ENCODE assay signal across 18 cellular contexts in genomic region chr2:227057060-227057459, GRCh38.
DNase-seq lines count a peak whose midpoint lies in the region; TF ChIP-seq lines count a peak whose summit lies in the region.
"Had no signal": no experiment of that assay in that cellular context is flagged by ENCODE, and none has a peak within 500 bp of the region (broad histone marks: within the 10 kb centered on the region; RNA-seq: fewer than 3 reads in every experiment).

No MANE protein-coding gene starts in this region.

- H3K9me3 ChIP-seq in H9 (ENCODE audit: control insufficient read depth, low read depth, low read length) = no peaks in the 10 kb centered on the region
- H3K9me3 ChIP-seq: BLaER1 treated with 17β-estradiol and CSF1 and Interleukin-3, amounts not matched to agents 10 nM and 100 nM had no signal

- no peak overlapping the region for H3K23ac ChIP-seq in H9 (ENCODE audit: insufficient read length, low read depth, low read length)

- no peak overlapping the region for H3K56ac ChIP-seq in H9 (ENCODE audit: insufficient read length, low read depth, low read length)

- no peak overlapping the region for H4K8ac ChIP-seq in H9 (replicated peaks; ENCODE audit: insufficient read length, low read depth, low read length)

- WGBS in H9 (ENCODE audit: extremely low coverage, insufficient read length, low lambda C conversion rate) = no CpG with 5 or more reads among the region's 1 CpG

- no peaks in the 10 kb centered on the region for H3K27me3 Mint-ChIP-seq in H9 (ENCODE audit: low read depth)
- H3K27me3 Mint-ChIP-seq: B cell had no signal

- no peak overlapping the region for H2BK5ac ChIP-seq in H9 (ENCODE audit: insufficient read length, low read length)

- H3K9me3 Mint-ChIP-seq in H9 = no peaks in the 10 kb centered on the region
- H3K9me3 Mint-ChIP-seq: CD8-positive, alpha-beta T cell had no signal

- in situ Hi-C loops in GM13977 (cut with MboI; ENCODE audit: low pct_unique_long_range_greater_than_20kb, low sequenced_read_pairs, unreplicated experiment) = no loop called here

- no peak overlapping the region for H2BK12ac ChIP-seq in H9 (ENCODE audit: insufficient read length, low read depth, low read length)

- H4K91ac ChIP-seq in H9 (ENCODE audit: insufficient read length, low read depth, low read length) = no peak overlapping the region

- H2BK15ac ChIP-seq in H9 (ENCODE audit: low read depth, low read length) = no peak overlapping the region

- H3K4me1 ChIP-seq in H9 (ENCODE audit: insufficient read depth, low read length) = no peaks in the 10 kb centered on the region; the same call in 1 of the 2 replicates
- H3K4me1 ChIP-seq: BLaER1 treated with 17β-estradiol and CSF1 and Interleukin-3, amounts not matched to agents 10 nM and 100 nM had no signal

- no peaks in the 10 kb centered on the region for H3K79me1 ChIP-seq in H9 (ENCODE audit: insufficient read depth, low read depth, low read length, poor library complexity, severe bottlenecking)

- no peak overlapping the region for H4K5ac ChIP-seq in H9 (ENCODE audit: insufficient read length, low read depth, low read length)

- H3K4ac ChIP-seq in H9 (ENCODE audit: low read depth, low read length) = no peak overlapping the region

- H3K27ac ChIP-seq in H9 (ENCODE audit: insufficient read length, low read depth, low read length) = no peak overlapping the region
- H3K27ac ChIP-seq: BLaER1 treated with 17β-estradiol and CSF1 and Interleukin-3, amounts not matched to agents 10 nM and 100 nM had no signal

- no peaks in the 10 kb centered on the region for H3K23me2 ChIP-seq in H9 (ENCODE audit: insufficient read length, low read depth, low read length, poor library complexity, severe bottlenecking)

- H3K14ac ChIP-seq in H9 (ENCODE audit: insufficient read depth, low read length) = no peak overlapping the region

- H3K9ac ChIP-seq in H9 (ENCODE audit: extremely low read depth, insufficient read length, low read length) = no peak overlapping the region
- H3K9ac ChIP-seq: BLaER1 treated with 17β-estradiol and CSF1 and Interleukin-3, amounts not matched to agents 10 nM and 100 nM had no signal

- H3K4me3 ChIP-seq in fibroblast of mammary gland (ENCODE audit: control insufficient read depth, low read depth, low read length) = no peak overlapping the region
- H3K4me3 ChIP-seq: BLaER1 treated with 17β-estradiol and CSF1 and Interleukin-3, amounts not matched to agents 10 nM and 100 nM; GM12878 had no signal

- no peaks in the 10 kb centered on the region for H4K20me1 ChIP-seq in H9 (ENCODE audit: control insufficient read depth, insufficient read depth, insufficient read length)
- H4K20me1 ChIP-seq: BLaER1 treated with 17β-estradiol and CSF1 and Interleukin-3, amounts not matched to agents 10 nM and 100 nM had no signal

- H3K27ac Mint-ChIP-seq in H9 = peak overlapping the region in 2 of 3 experiments; percentile 22 to 39; a peak in 1 of 7 replicates
- H3K27ac Mint-ChIP-seq: B cell; CD8-positive, alpha-beta T cell had no signal

- no peak for TF ChIP-seq CTCF in H9 (conservative IDR thresholded peaks at IDR 0.05)
- TF ChIP-seq CTCF in fibroblast of mammary gland (conservative IDR thresholded peaks at IDR 0.05; ENCODE audit: control insufficient read depth, insufficient read depth, low read depth, low read length) = no peak
- TF ChIP-seq CTCF in GM13977 (IDR thresholded peaks at IDR 0.05; ENCODE audit: extremely low read depth, insufficient read depth, missing control alignments) = no peak

- no peaks in the 10 kb centered on the region for H3K79me2 ChIP-seq in H9 (ENCODE audit: insufficient read depth, low read length)

- H2BK120ac ChIP-seq in H9 (ENCODE audit: low read depth, low read length, poor library complexity, severe bottlenecking) = no peak overlapping the region

- H2AK5ac ChIP-seq in H9 (ENCODE audit: insufficient read length, low read length) = no peak overlapping the region

- H3K36me3 Mint-ChIP-seq in H9 (ENCODE audit: insufficient read depth in 1 of 3, low read depth in 3 of 3) = peaks cover 3 to 11% (median 4%) of the 10 kb centered on the region in 3 experiments; a peak in 4 of 7 replicates
- H3K36me3 Mint-ChIP-seq: CD8-positive, alpha-beta T cell had no signal

- no peak overlapping the region; a peak in 1 of 5 replicates for H3K4me3 Mint-ChIP-seq in H9
- H3K4me3 Mint-ChIP-seq: B cell; CD8-positive, alpha-beta T cell had no signal

- no peak overlapping the region for H3K18ac ChIP-seq in H9 (ENCODE audit: insufficient read length, low read depth, low read length)

- no peak overlapping the region for H3K4me2 ChIP-seq in H9 (ENCODE audit: insufficient read depth, insufficient read length, low read length)
- H3K4me2 ChIP-seq: BLaER1 treated with 17β-estradiol and CSF1 and Interleukin-3, amounts not matched to agents 10 nM and 100 nM had no signal

- no peaks in the 10 kb centered on the region for H3K27me3 ChIP-seq in H9 (ENCODE audit: insufficient read depth, low read length)
- H3K27me3 ChIP-seq: BLaER1 treated with 17β-estradiol and CSF1 and Interleukin-3, amounts not matched to agents 10 nM and 100 nM had no signal

- peaks cover 0 to 7% of the 10 kb centered on the region in 2 experiments; a peak in 2 of 4 replicates for H3K4me1 Mint-ChIP-seq in H9
- H3K4me1 Mint-ChIP-seq: B cell had no signal

- no peak overlapping the region for H2AFZ ChIP-seq in H9 (ENCODE audit: low read length)

- no peak overlapping the region for H2BK20ac ChIP-seq in H9 (ENCODE audit: low read depth, low read length, poor library complexity, severe bottlenecking)

- DNase-seq in SIG-M5 treated with dmso at 0.1 percent for 504 hours (lab: John Stamatoyannopoulos, UW; ENCODE audit: unreplicated experiment) = peak; percentile 19
- DNase-seq in SIG-M5 (lab: John Stamatoyannopoulos, UW) = no peak
- no peak for DNase-seq in H9
- peak; percentile 2 for DNase-seq in RKO (ENCODE audit: low spot score)
- DNase-seq in fibroblast of mammary gland (ENCODE audit: low read depth) = peak; percentile 32
- no peak for DNase-seq in GM13977 (ENCODE audit: low spot score)
- no peak for DNase-seq in NCI-H82 treated with DMSO at 0.1 percent for 48 hours (lab: John Stamatoyannopoulos, UW; ENCODE audit: unreplicated experiment)
- DNase-seq in NOMO-1 treated with dmso at 0.1 percent for 144 hours (lab: John Stamatoyannopoulos, UW; ENCODE audit: unreplicated experiment) = no peak
- DNase-seq: CD8-positive, alpha-beta T cell; COR-L47; DMS 273 treated with DMSO at 0.1 percent for 48 hours; DMS53; DND-41; EL; HCEC 1CT had no signal

- H3T11ph ChIP-seq in H9 (ENCODE audit: low read length) = no peak overlapping the region

Comparison
In these comparisons a context has a peak if more than half of its experiments do, and no peak if none do; other contexts are left out.
1. DNase-seq: peak in SIG-M5 treated with dmso at 0.1 percent for 504 hours (single experiment), RKO (single experiment) and fibroblast of mammary gland (single experiment); none in SIG-M5 (single experiment), H9 (single experiment), GM13977 (single experiment), NCI-H82 treated with DMSO at 0.1 percent for 48 hours (single experiment) and NOMO-1 treated with dmso at 0.1 percent for 144 hours (single experiment).